Comparison of ENCODE assay signal across 24 cellular contexts in genomic region chr10:82980321-82980720, GRCh38.
"Had no signal": no experiment of that assay in that cellular context is flagged by ENCODE, and none has a peak within 500 bp of the region (broad histone marks: within the 10 kb centered on the region; RNA-seq: fewer than 3 reads in every experiment).

No MANE protein-coding gene starts in this region.

- H3K27me3 ChIP-seq: left lung, ovary, thyroid gland, upper lobe of right lung had no signal

- ATAC-seq: activated CD8-positive, alpha-beta memory T cell treated with anti-CD3 and anti-CD28 coated beads, Interleukin-2, amount 10 ng/mL, durations not matched to agents 7 days and 5 days; activated CD8-positive, alpha-beta T cell treated with anti-CD3 and anti-CD28 coated beads for 36 hours; left lung; natural killer cell; T-helper 17 cell; upper lobe of right lung had no signal

- H3K27ac ChIP-seq: left lung, ovary, prostate gland, thyroid gland, upper lobe of right lung had no signal

- H3K4me3 ChIP-seq: left lung, lung, ovary, prostate gland, thyroid gland, upper lobe of right lung had no signal

- H3K9me3 ChIP-seq: left lung, ovary, prostate gland, thyroid gland, upper lobe of right lung had no signal

- H3K4me1 ChIP-seq: left lung, prostate gland, thyroid gland, upper lobe of right lung had no signal

- H3K36me3 ChIP-seq: left lung, ovary, prostate gland, thyroid gland, upper lobe of right lung had no signal

- DNase-seq: activated CD4-positive, alpha-beta T cell treated with anti-CD3 and anti-CD28 coated beads, Interleukin-2, amount 10 ng/mL, durations not matched to agents 24 days and 14 days; activated CD4-positive, CD25-positive, alpha-beta regulatory T cell; activated CD8-positive, alpha-beta memory T cell treated with anti-CD3 and anti-CD28 coated beads, Interleukin-2, amount 10 ng/mL, durations not matched to agents 7 days and 5 days; activated CD8-positive, alpha-beta T cell treated with anti-CD3 and anti-CD28 coated beads for 36 hours; activated effector memory CD4-positive, alpha-beta T cell treated with anti-CD3 and anti-CD28 coated beads, Interleukin-2, amount 50 U/mL, for 16 hours; activated naive CD4-positive, alpha-beta T cell treated with anti-CD3 and anti-CD28 coated beads, Interleukin-2, amount 10 ng/mL, durations not matched to agents 7 days and 5 days; activated T-cell treated with anti-CD3 and anti-CD28 coated beads for 4 hours; amygdala; caudate nucleus; dermis blood vessel endothelial cell; effector memory CD4-positive, alpha-beta T cell; foreskin melanocyte; hippocampal formation; left lung; midbrain; natural killer cell; ovary; stimulated activated CD4-positive, alpha-beta T cell treated with anti-CD3 and anti-CD28 coated beads, Interleukin-4, amount 100 ng/mL, for 24 hours; substantia nigra; T-helper 17 cell; thyroid gland; upper lobe of right lung had no signal
